In genomic region chrX:135263376-135263775, GRCh38 we compare ENCODE assay signal across 5 cellular contexts. TPM values are rescaled to one million over a fixed set of nuclear protein-coding genes. Genes with fewer than 3 reads are reported as not detected.
"Had no signal": no experiment of that assay in that cellular context is flagged by ENCODE, and none has a peak within 500 bp of the region (broad histone marks: within the 10 kb centered on the region; RNA-seq: fewer than 3 reads in every experiment).

No MANE protein-coding gene starts in this region.

RNA-seq across cellular contexts. Expression of gene ETDA, which starts 11.5 kb away (rescaled TPM):
- total RNA-seq: HepG2, HT-29, IMR-90, K562 had no signal

RNA-seq across cellular contexts. Expression of gene ETDC, which starts 45.9 kb away (rescaled TPM):
- total RNA-seq: HepG2, HT-29, HT1080, IMR-90, K562 had no signal
